ENCODE assay signal across 36 cellular contexts in genomic region chr10:131345691-131346090, GRCh38. TPM values are rescaled to one million over a fixed set of nuclear protein-coding genes. Genes with fewer than 3 reads are reported as not detected.
"Had no signal": no experiment of that assay in that cellular context is flagged by ENCODE, and none has a peak within 500 bp of the region (broad histone marks: within the 10 kb centered on the region; RNA-seq: fewer than 3 reads in every experiment).

No MANE protein-coding gene starts in this region.

- H3K36me3 ChIP-seq: adrenal gland, brain microvascular endothelial cell, breast epithelium had no signal

- H3K27me3 Mint-ChIP-seq: activated CD4-positive, alpha-beta memory T cell treated with anti-CD3 and anti-CD28 coated beads for 36 hours; activated CD4-positive, alpha-beta T cell treated with anti-CD3 and anti-CD28 coated beads, Interleukin-2, amount 10 ng/mL, durations not matched to agents 24 days and 14 days had no signal

- H3K4me1 Mint-ChIP-seq: activated B cell treated with CpG ODN at 0.5 μM for 24 hours; activated CD4-positive, alpha-beta T cell treated with anti-CD3 and anti-CD28 coated beads, Interleukin-2, amount 10 ng/mL, durations not matched to agents 24 days and 14 days; activated naive CD8-positive, alpha-beta T cell treated with anti-CD3 and anti-CD28 coated beads for 36 hours; activated T-helper 17 cell treated with anti-CD3 and anti-CD28 coated beads, Interleukin-2, amount 50 U/mL, for 72 hours had no signal

- H3K4me3 ChIP-seq: adrenal gland, body of pancreas, breast epithelium had no signal

- H3K4me1 ChIP-seq: adrenal gland, body of pancreas, breast epithelium had no signal

- DNase-seq: activated B cell treated with CpG ODN at 0.5 μM for 24 hours; activated CD4-positive, alpha-beta memory T cell treated with anti-CD3 and anti-CD28 coated beads for 36 hours; activated CD4-positive, alpha-beta T cell treated with anti-CD3 and anti-CD28 coated beads for 4 hours; activated CD4-positive, alpha-beta T cell treated with anti-CD3 and anti-CD28 coated beads, Interleukin-2, amount 10 ng/mL, durations not matched to agents 24 days and 14 days; activated CD4-positive, alpha-beta T cell treated with anti-CD3 and anti-CD28 coated beads, Interleukin-2, amount 50 U/mL, for 1 hour; activated CD4-positive, alpha-beta T cell treated with anti-CD3 and anti-CD28 coated beads, Interleukin-2, amount 50 U/mL, for 4 hours; activated CD4-positive, CD25-positive, alpha-beta regulatory T cell treated with anti-CD3 and anti-CD28 coated beads, Interleukin-2, amount 50 U/mL, for 72 hours; activated CD8-positive, alpha-beta memory T cell treated with anti-CD3 and anti-CD28 coated beads, Interleukin-2, amount 50 U/mL, for 4 hours; activated CD8-positive, alpha-beta T cell treated with anti-CD3 and anti-CD28 coated beads for 36 hours; activated effector memory CD4-positive, alpha-beta T cell treated with anti-CD3 and anti-CD28 coated beads, Interleukin-2, amount 50 U/mL, for 16 hours; activated gamma-delta T cell treated with Interleukin-2 at 50 U/mL for 16 hours; activated naive CD4-positive, alpha-beta T cell; activated naive CD4-positive, alpha-beta T cell treated with anti-CD3 and anti-CD28 coated beads for 36 hours; activated naive CD4-positive, alpha-beta T cell treated with anti-CD3 and anti-CD28 coated beads, Interleukin-2, amount 50 U/mL, for 16 hours; activated naive CD8-positive, alpha-beta T cell treated with anti-CD3 and anti-CD28 coated beads for 36 hours; activated T-cell treated with anti-CD3 and anti-CD28 coated beads for 4 hours; activated T-cell treated with anti-CD3 and anti-CD28 coated beads, Interleukin-2, amount 50 U/mL, for 1 hour; activated T-cell treated with anti-CD3 and anti-CD28 coated beads, Interleukin-2, amount 50 U/mL, for 4 hours; activated T-cell treated with anti-CD3 and anti-CD28 coated beads, Interleukin-2, amount 50 U/mL, for 72 hours; adrenal gland; amniotic stem cell; aorta; body of pancreas; brain microvascular endothelial cell; central memory CD4-positive, alpha-beta T cell; T-helper 1 cell; T-helper 2 cell; T-helper 9 cell had no signal

- H3K27me3 ChIP-seq: adrenal gland, body of pancreas, brain microvascular endothelial cell had no signal

- H3K4me3 Mint-ChIP-seq: activated B cell treated with CpG ODN at 0.5 μM for 24 hours; activated CD4-positive, alpha-beta memory T cell treated with anti-CD3 and anti-CD28 coated beads for 36 hours; activated CD4-positive, alpha-beta T cell treated with anti-CD3 and anti-CD28 coated beads, Interleukin-2, amount 10 ng/mL, durations not matched to agents 24 days and 14 days; activated CD8-positive, alpha-beta T cell treated with anti-CD3 and anti-CD28 coated beads for 36 hours; activated naive CD4-positive, alpha-beta T cell treated with anti-CD3 and anti-CD28 coated beads for 36 hours; activated naive CD8-positive, alpha-beta T cell treated with anti-CD3 and anti-CD28 coated beads for 36 hours; activated T-cell treated with anti-CD3 and anti-CD28 coated beads, Interleukin-2, amount 50 U/mL, for 4 hours; activated T-cell treated with anti-CD3 and anti-CD28 coated beads, Interleukin-2, amount 50 U/mL, for 72 hours; activated T-helper 1 cell treated with anti-CD3 and anti-CD28 coated beads, Interleukin-12 subunit alpha, Interleukin-12 subunit beta, Interleukin-2, Interleukin-4 antibody, amounts not matched to agents 30 ng/mL and 10 ng/mL and 1 ng/mL, durations not matched to agents 14 hours and 24 hours and 36 hours; activated T-helper 17 cell treated with anti-CD3 and anti-CD28 coated beads, Interleukin-2, amount 50 U/mL, for 72 hours; T-helper 1 cell treated with Interleukin-12 subunit alpha and Interleukin-12 subunit beta and Interleukin-4 antibody, amounts not matched to agents 30 μg/mL and 1 μg/mL, for 36 hours; T-helper 2 cell treated with Interferon-gamma antibody and Interleukin-4, amounts not matched to agents 5 μg/mL and 100 μg/mL, for 36 hours had no signal

- H3K27ac Mint-ChIP-seq: activated B cell treated with CpG ODN at 0.5 μM for 24 hours; activated CD4-positive, alpha-beta memory T cell treated with anti-CD3 and anti-CD28 coated beads for 36 hours; activated CD4-positive, alpha-beta T cell treated with anti-CD3 and anti-CD28 coated beads, Interleukin-2, amount 10 ng/mL, durations not matched to agents 24 days and 14 days; activated CD8-positive, alpha-beta T cell treated with anti-CD3 and anti-CD28 coated beads for 36 hours; activated naive CD4-positive, alpha-beta T cell treated with anti-CD3 and anti-CD28 coated beads for 36 hours; activated naive CD4-positive, alpha-beta T cell treated with anti-CD3 and anti-CD28 coated beads, Interleukin-2, amount 50 U/mL, for 72 hours; activated naive CD8-positive, alpha-beta T cell treated with anti-CD3 and anti-CD28 coated beads for 36 hours; activated T-cell treated with anti-CD3 and anti-CD28 coated beads, Interleukin-2, amount 50 U/mL, for 72 hours; activated T-helper 1 cell treated with anti-CD3 and anti-CD28 coated beads, Interleukin-12 subunit alpha, Interleukin-12 subunit beta, Interleukin-2, Interleukin-4 antibody, amounts not matched to agents 30 ng/mL and 10 ng/mL and 1 ng/mL, durations not matched to agents 14 hours and 24 hours and 36 hours; activated T-helper 17 cell treated with anti-CD3 and anti-CD28 coated beads, Interleukin-2, amount 50 U/mL, for 72 hours; T-helper 1 cell treated with Interleukin-12 subunit alpha and Interleukin-12 subunit beta and Interleukin-4 antibody, amounts not matched to agents 30 μg/mL and 1 μg/mL, for 36 hours; T-helper 2 cell treated with Interferon-gamma antibody and Interleukin-4, amounts not matched to agents 5 μg/mL and 100 μg/mL, for 36 hours had no signal

- H3K9me3 Mint-ChIP-seq: activated B cell treated with CpG ODN at 0.5 μM for 24 hours; activated CD4-positive, alpha-beta memory T cell treated with anti-CD3 and anti-CD28 coated beads for 36 hours; activated CD8-positive, alpha-beta T cell treated with anti-CD3 and anti-CD28 coated beads for 36 hours; activated naive CD4-positive, alpha-beta T cell treated with anti-CD3 and anti-CD28 coated beads for 36 hours; activated naive CD8-positive, alpha-beta T cell treated with anti-CD3 and anti-CD28 coated beads for 36 hours; activated T-helper 17 cell treated with anti-CD3 and anti-CD28 coated beads, Interleukin-2, amount 50 U/mL, for 72 hours had no signal

- H3K9me3 ChIP-seq: adrenal gland, body of pancreas, breast epithelium had no signal

- ATAC-seq: activated CD8-positive, alpha-beta T cell treated with anti-CD3 and anti-CD28 coated beads for 36 hours; activated naive CD4-positive, alpha-beta T cell treated with anti-CD3 and anti-CD28 coated beads, Interleukin-2, amount 50 U/mL, for 72 hours; activated T-cell treated with anti-CD3 and anti-CD28 coated beads, Interleukin-2, amount 50 U/mL, for 4 hours; activated T-cell treated with anti-CD3 and anti-CD28 coated beads, Interleukin-2, amount 50 U/mL, for 72 hours; activated T-helper 17 cell treated with anti-CD3 and anti-CD28 coated beads, Interleukin-2, amount 50 U/mL, for 72 hours; body of pancreas had no signal

- H3K36me3 Mint-ChIP-seq: activated CD4-positive, alpha-beta memory T cell treated with anti-CD3 and anti-CD28 coated beads for 36 hours; activated naive CD4-positive, alpha-beta T cell treated with anti-CD3 and anti-CD28 coated beads, Interleukin-2, amount 50 U/mL, for 72 hours; activated naive CD8-positive, alpha-beta T cell treated with anti-CD3 and anti-CD28 coated beads for 36 hours had no signal

- H3K27ac ChIP-seq: adrenal gland, body of pancreas, brain microvascular endothelial cell, breast epithelium, VCaP had no signal

RNA-seq across cellular contexts. Expression of gene TCERG1L, which starts 34.2 kb away (rescaled TPM):
- total RNA-seq: activated B cell treated with CpG ODN at 0.5 μM for 24 hours; activated CD4-positive, alpha-beta memory T cell treated with anti-CD3 and anti-CD28 coated beads for 36 hours; activated CD4-positive, alpha-beta T cell treated with anti-CD3 and anti-CD28 coated beads, Interleukin-2, amount 10 ng/mL, durations not matched to agents 24 days and 14 days; activated CD8-positive, alpha-beta T cell treated with anti-CD3 and anti-CD28 coated beads for 36 hours; aorta; cardiac septum had no signal
